2 cellular contexts compared by ENCODE assay signal in the genomic region with DNA sequence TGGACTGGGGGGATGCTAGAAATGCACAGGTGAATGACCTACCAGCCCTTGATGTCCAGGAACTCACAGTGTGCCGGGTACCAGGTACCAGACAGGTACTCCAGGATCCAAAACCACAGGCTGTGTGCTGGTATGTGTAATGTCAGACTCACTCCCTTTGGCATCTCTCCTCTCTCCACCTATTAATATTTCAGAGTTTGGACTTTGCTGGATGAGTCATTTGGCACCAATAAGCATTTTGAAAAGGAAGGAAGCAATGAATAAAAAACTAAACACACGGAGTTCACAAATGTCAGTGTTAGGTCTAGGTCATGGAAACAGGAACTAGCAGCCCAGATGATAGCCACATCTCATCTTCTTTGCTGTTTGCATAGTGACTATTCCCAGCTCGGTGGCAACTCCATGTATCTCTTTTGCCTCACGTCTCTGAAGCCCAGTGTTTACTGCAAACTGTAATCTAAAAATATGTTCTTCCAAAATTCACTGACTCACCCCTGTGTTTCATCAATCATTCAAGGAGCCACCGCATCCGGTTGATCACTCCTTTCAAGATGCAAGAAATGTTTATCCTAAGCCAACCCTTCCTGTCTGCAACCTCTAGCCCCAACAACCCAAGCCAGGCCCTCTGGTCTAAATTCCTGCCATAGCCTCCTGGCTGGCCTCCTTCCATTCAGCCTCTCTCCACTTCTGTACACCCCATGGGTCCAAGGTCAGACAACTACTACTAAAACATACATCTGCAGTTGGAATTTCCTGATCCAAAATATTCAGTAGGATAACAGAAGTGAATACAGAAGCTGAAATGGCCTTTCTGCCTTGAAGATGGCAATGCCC.
A peak's percentile ranks its signal among the peaks of the same experiment; 100 is the strongest.
TF ChIP-seq lines count a peak whose summit lies in the region.

No MANE protein-coding gene starts in this region.

TF ChIP-seq in K562, 482 proteins besides CTCF, POLR2A, EP300 and RAD21 (continued from another document and continues in another):
- TF ChIP-seq MCM3 (IDR thresholded peaks at IDR 0.05) (no peak), RBM17 (IDR thresholded peaks at IDR 0.05; ENCODE audit: borderline replicate concordance, low read depth, low read length) (no peak), ARID3A (IDR thresholded peaks at IDR 0.05; ENCODE audit: borderline replicate concordance, low read depth, low read length) (peak; percentile 55; the same call in 1 of the 2 replicates), TRIM24 (IDR thresholded peaks at IDR 0.05) (peak in 1 of 2 experiments; percentile 70; a peak in 2 of 4 replicates), CBFA2T3 (IDR thresholded peaks at IDR 0.05) (peak; percentile 83), MBD2 (IDR thresholded peaks at IDR 0.05; ENCODE audit: borderline replicate concordance, low read depth) (peak; percentile 66), MEF2D (tag; conservative IDR thresholded peaks at IDR 0.05; ENCODE audit: low read depth) (peak; percentile 93), KDM1A (IDR thresholded peaks at IDR 0.05) (peak; percentile 43 to 57; a peak in 3 of 4 replicates), PKNOX1 (IDR thresholded peaks at IDR 0.05) (peak; percentile 87), ARNT (IDR thresholded peaks at IDR 0.05) (0 out of 4 replicates have a peak, but pooled peaks of 1 of the 2 experiments have one; percentile 36), CTBP1 (IDR thresholded peaks at IDR 0.05; ENCODE audit: borderline replicate concordance) (peak; percentile 74), NKRF (IDR thresholded peaks at IDR 0.05; ENCODE audit: borderline replicate concordance) (no peak), ZEB2 (IDR thresholded peaks at IDR 0.05) (peak; percentile 28; the same call in 1 of the 2 replicates), NFIC (IDR thresholded peaks at IDR 0.05) (peak; percentile 43), FOSL1 (tag; conservative IDR thresholded peaks at IDR 0.05) (peak; percentile 92), NBN (IDR thresholded peaks at IDR 0.05; ENCODE audit: low read depth) (peak; percentile 42; the same call in 1 of the 2 replicates), GABPA (tag; conservative IDR thresholded peaks at IDR 0.05; ENCODE audit: low read depth) (peak; percentile 65), SOX6 (IDR thresholded peaks at IDR 0.05) (peak; percentile 72), ZBTB12 (CRISPR knock-in tag; IDR thresholded peaks at IDR 0.05) (no peak), FUS (optimal IDR thresholded peaks at IDR 0.05; ENCODE audit: low read depth, low read length) (no peak), TRIM28 (IDR thresholded peaks at IDR 0.05) (no peak), YY1 (IDR thresholded peaks at IDR 0.05; ENCODE audit: borderline replicate concordance in 1 of 3, control insufficient read depth in 1 of 3, extremely low read depth in 1 of 3, insufficient read depth in 3 of 3, insufficient read length in 1 of 3, insufficient replicate concordance in 2 of 3, low read depth in 1 of 3, low read length in 2 of 3) (peak in 1 of 3 experiments; percentile 34), NR2C2 (CRISPR knock-in tag; IDR thresholded peaks at IDR 0.05) (no peak), NR2C2 (tag; IDR thresholded peaks at IDR 0.05) (peak; percentile 63), CREM (IDR thresholded peaks at IDR 0.05; ENCODE audit: low read depth) (0 out of 2 replicates have a peak, but pooled peaks have one; percentile 1), NCOR1 (IDR thresholded peaks at IDR 0.05) (peak; percentile 85)
- TF ChIP-seq, protein P1, sequence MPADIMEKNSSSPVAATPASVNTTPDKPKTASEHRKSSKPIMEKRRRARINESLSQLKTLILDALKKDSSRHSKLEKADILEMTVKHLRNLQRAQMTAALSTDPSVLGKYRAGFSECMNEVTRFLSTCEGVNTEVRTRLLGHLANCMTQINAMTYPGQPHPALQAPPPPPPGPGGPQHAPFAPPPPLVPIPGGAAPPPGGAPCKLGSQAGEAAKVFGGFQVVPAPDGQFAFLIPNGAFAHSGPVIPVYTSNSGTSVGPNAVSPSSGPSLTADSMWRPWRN (IDR thresholded peaks at IDR 0.05; ENCODE audit: low read depth), result peak; percentile 19; the same call in 1 of the 2 replicates

TF ChIP-seq in HepG2, 621 proteins besides CTCF, POLR2A, EP300 and RAD21 (continued from another document and continues in another):
- TF ChIP-seq ARID3A (IDR thresholded peaks at IDR 0.05; ENCODE audit: low read depth, low read length) (peak; percentile 81), SNAPC4 (CRISPR knock-in tag; IDR thresholded peaks at IDR 0.05) (0 out of 2 replicates have a peak, but pooled peaks have one; percentile 30), SP5 (CRISPR knock-in tag; IDR thresholded peaks at IDR 0.05; ENCODE audit: borderline replicate concordance, low read depth) (no peak), ZNF670 (CRISPR knock-in tag; IDR thresholded peaks at IDR 0.05; ENCODE audit: borderline replicate concordance) (0 out of 2 replicates have a peak, but pooled peaks have one; percentile 15), FOXA3 (CRISPR knock-in tag; IDR thresholded peaks at IDR 0.05) (peak; percentile 78), SIN3A (IDR thresholded peaks at IDR 0.05; ENCODE audit: borderline replicate concordance, low read depth, low read length) (no peak), FOSL2 (CRISPR knock-in tag; IDR thresholded peaks at IDR 0.05) (peak; percentile 93), SNAPC2 (CRISPR knock-in tag; IDR thresholded peaks at IDR 0.05) (0 out of 2 replicates have a peak, but pooled peaks have one; percentile 41), ZNF569 (CRISPR knock-in tag; IDR thresholded peaks at IDR 0.05; ENCODE audit: borderline replicate concordance) (no peak), KLF13 (CRISPR knock-in tag; IDR thresholded peaks at IDR 0.05) (no peak), ARNTL (CRISPR knock-in tag; IDR thresholded peaks at IDR 0.05) (peak; percentile 66; the same call in 1 of the 2 replicates), HDAC1 (CRISPR knock-in tag; IDR thresholded peaks at IDR 0.05) (peak; percentile 44), KDM5B (CRISPR knock-in tag; IDR thresholded peaks at IDR 0.05; ENCODE audit: borderline replicate concordance) (no peak), TBL1XR1 (IDR thresholded peaks at IDR 0.05; ENCODE audit: borderline replicate concordance, low read length, partially characterized antibody) (no peak), ZFX (CRISPR knock-in tag; IDR thresholded peaks at IDR 0.05; ENCODE audit: low read depth) (peak; percentile 35; the same call in 1 of the 2 replicates), MAZ (IDR thresholded peaks at IDR 0.05; ENCODE audit: borderline replicate concordance, low read depth, low read length) (no peak), MAZ (CRISPR knock-in tag; IDR thresholded peaks at IDR 0.05; ENCODE audit: low read depth) (no peak), TBX2 (CRISPR knock-in tag; IDR thresholded peaks at IDR 0.05; ENCODE audit: borderline replicate concordance) (peak; percentile 70; the same call in 1 of the 2 replicates), MXD4 (CRISPR knock-in tag; IDR thresholded peaks at IDR 0.05) (peak; percentile 19; the same call in 1 of the 2 replicates), TMF1 (CRISPR knock-in tag; IDR thresholded peaks at IDR 0.05; ENCODE audit: low read depth) (no peak), ETV5 (CRISPR knock-in tag; IDR thresholded peaks at IDR 0.05; ENCODE audit: borderline replicate concordance) (peak; percentile 94), HMGA1 (CRISPR knock-in tag; conservative IDR thresholded peaks at IDR 0.05) (no peak), NR2F6 (IDR thresholded peaks at IDR 0.05) (peak; percentile 75), NR2F6 (CRISPR knock-in tag; IDR thresholded peaks at IDR 0.05) (peak; percentile 80), SMAD3 (CRISPR knock-in tag; IDR thresholded peaks at IDR 0.05) (0 out of 2 replicates have a peak, but pooled peaks have one; percentile 50), ZNF350 (CRISPR knock-in tag; IDR thresholded peaks at IDR 0.05; ENCODE audit: borderline replicate concordance, low read depth) (no peak)
- TF ChIP-seq, protein P2, sequence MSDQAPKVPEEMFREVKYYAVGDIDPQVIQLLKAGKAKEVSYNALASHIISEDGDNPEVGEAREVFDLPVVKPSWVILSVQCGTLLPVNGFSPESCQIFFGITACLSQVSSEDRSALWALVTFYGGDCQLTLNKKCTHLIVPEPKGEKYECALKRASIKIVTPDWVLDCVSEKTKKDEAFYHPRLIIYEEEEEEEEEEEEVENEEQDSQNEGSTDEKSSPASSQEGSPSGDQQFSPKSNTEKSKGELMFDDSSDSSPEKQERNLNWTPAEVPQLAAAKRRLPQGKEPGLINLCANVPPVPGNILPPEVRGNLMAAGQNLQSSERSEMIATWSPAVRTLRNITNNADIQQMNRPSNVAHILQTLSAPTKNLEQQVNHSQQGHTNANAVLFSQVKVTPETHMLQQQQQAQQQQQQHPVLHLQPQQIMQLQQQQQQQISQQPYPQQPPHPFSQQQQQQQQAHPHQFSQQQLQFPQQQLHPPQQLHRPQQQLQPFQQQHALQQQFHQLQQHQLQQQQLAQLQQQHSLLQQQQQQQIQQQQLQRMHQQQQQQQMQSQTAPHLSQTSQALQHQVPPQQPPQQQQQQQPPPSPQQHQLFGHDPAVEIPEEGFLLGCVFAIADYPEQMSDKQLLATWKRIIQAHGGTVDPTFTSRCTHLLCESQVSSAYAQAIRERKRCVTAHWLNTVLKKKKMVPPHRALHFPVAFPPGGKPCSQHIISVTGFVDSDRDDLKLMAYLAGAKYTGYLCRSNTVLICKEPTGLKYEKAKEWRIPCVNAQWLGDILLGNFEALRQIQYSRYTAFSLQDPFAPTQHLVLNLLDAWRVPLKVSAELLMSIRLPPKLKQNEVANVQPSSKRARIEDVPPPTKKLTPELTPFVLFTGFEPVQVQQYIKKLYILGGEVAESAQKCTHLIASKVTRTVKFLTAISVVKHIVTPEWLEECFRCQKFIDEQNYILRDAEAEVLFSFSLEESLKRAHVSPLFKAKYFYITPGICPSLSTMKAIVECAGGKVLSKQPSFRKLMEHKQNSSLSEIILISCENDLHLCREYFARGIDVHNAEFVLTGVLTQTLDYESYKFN (CRISPR knock-in tag; conservative IDR thresholded peaks at IDR 0.05), result peak; percentile 83
- TF ChIP-seq, protein P3, sequence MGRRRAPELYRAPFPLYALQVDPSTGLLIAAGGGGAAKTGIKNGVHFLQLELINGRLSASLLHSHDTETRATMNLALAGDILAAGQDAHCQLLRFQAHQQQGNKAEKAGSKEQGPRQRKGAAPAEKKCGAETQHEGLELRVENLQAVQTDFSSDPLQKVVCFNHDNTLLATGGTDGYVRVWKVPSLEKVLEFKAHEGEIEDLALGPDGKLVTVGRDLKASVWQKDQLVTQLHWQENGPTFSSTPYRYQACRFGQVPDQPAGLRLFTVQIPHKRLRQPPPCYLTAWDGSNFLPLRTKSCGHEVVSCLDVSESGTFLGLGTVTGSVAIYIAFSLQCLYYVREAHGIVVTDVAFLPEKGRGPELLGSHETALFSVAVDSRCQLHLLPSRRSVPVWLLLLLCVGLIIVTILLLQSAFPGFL (CRISPR knock-in tag; IDR thresholded peaks at IDR 0.05), result no peak
- TF ChIP-seq, protein P4, sequence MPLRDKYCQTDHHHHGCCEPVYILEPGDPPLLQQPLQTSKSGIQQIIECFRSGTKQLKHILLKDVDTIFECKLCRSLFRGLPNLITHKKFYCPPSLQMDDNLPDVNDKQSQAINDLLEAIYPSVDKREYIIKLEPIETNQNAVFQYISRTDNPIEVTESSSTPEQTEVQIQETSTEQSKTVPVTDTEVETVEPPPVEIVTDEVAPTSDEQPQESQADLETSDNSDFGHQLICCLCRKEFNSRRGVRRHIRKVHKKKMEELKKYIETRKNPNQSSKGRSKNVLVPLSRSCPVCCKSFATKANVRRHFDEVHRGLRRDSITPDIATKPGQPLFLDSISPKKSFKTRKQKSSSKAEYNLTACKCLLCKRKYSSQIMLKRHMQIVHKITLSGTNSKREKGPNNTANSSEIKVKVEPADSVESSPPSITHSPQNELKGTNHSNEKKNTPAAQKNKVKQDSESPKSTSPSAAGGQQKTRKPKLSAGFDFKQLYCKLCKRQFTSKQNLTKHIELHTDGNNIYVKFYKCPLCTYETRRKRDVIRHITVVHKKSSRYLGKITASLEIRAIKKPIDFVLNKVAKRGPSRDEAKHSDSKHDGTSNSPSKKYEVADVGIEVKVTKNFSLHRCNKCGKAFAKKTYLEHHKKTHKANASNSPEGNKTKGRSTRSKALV (CRISPR knock-in tag; IDR thresholded peaks at IDR 0.05), result 0 out of 2 replicates have a peak, but pooled peaks have one; percentile 21
